8 cellular contexts compared by ENCODE assay signal in genomic region chr16:57446530-57447141, GRCh38. TPM values are rescaled to one million over a fixed set of nuclear protein-coding genes. Genes with fewer than 3 reads are reported as not detected.
DNase-seq lines count a peak whose midpoint lies in the region; ATAC-seq and TF ChIP-seq lines count a peak whose summit lies in the region.

No MANE protein-coding gene starts in this region.

- H3K4me3 ChIP-seq in DND-41 (ENCODE audit: low read depth in 1 of 2, low read length in 2 of 2) (peak overlapping the region; percentile 83 to 85), SJCRH30 (peak overlapping the region; percentile 92), choroid plexus epithelial cell (ENCODE audit: low read depth, low read length) (peak overlapping the region; percentile 87), liver (ENCODE audit: low read depth in 1 of 3, low read length in 3 of 3) (peak overlapping the region; percentile 88 to 97 (median 90))

- ATAC-seq in DND-41 (ENCODE audit: insufficient read depth, low read depth) = no peak
- ATAC-seq in GM19463 (IDR thresholded peaks at IDR 0.05; ENCODE audit: unreplicated experiment) = peak; percentile 17
- ATAC-seq in HG03565 (IDR thresholded peaks at IDR 0.05; ENCODE audit: unreplicated experiment) = peak; percentile 21
- ATAC-seq in stimulated activated naive CD8-positive, alpha-beta T cell treated with anti-CD3 and anti-CD28 coated beads, Interleukin-15, Interleukin-2, amounts not matched to agents 100 U/mL and 50 U/mL, for 24 hours = peak; percentile 19

- no peaks in the 10 kb centered on the region for H3K9me3 ChIP-seq in DND-41 (ENCODE audit: insufficient read depth, low read length, severe bottlenecking)
- no peaks in the 10 kb centered on the region for H3K9me3 ChIP-seq in SJCRH30 (replicated peaks)
- no peaks in the 10 kb centered on the region for H3K9me3 ChIP-seq in liver (ENCODE audit: control insufficient read depth in 4 of 4, low read length in 3 of 4)

- TF ChIP-seq RAD21 in liver (IDR thresholded peaks at IDR 0.05) = no peak

- DNase-seq in DND-41 (no peak), SJCRH30 (peak; percentile 45 to 56), choroid plexus epithelial cell (ENCODE audit: low read depth) (peak; percentile 26), mesenteric fat pad (ENCODE audit: low spot score) (no peak)
- DNase-seq in stimulated activated naive CD8-positive, alpha-beta T cell treated with anti-CD3 and anti-CD28 coated beads, Interleukin-15, Interleukin-2, amounts not matched to agents 100 U/mL and 50 U/mL, for 24 hours = peak; percentile 36

- H3K79me2 ChIP-seq in DND-41 (ENCODE audit: insufficient read depth, low read length) = peaks cover 66% of the 10 kb centered on the region

- H3K9ac ChIP-seq in DND-41 (ENCODE audit: low read depth, low read length) (peak overlapping the region; percentile 90), liver (ENCODE audit: low read depth in 1 of 2, low read length in 2 of 2) (peak overlapping the region; percentile 1 to 68)

- 5% methylated on average over 26 of the region's 26 CpGs for WGBS in liver

- H3K27ac ChIP-seq in DND-41 (ENCODE audit: low read length) (peak overlapping the region; percentile 82), SJCRH30 (peak overlapping the region; percentile 90), liver (ENCODE audit: low read depth in 1 of 2, low read length in 2 of 2) (peak overlapping the region; percentile 83 to 96)

- H2AFZ ChIP-seq in DND-41 (ENCODE audit: low read depth, low read length) = peak overlapping the region; percentile 89

- peaks cover 28% of the 10 kb centered on the region for H3K4me1 ChIP-seq in DND-41 (ENCODE audit: insufficient read depth, low read length)
- no peaks in the 10 kb centered on the region for H3K4me1 ChIP-seq in SJCRH30
- H3K4me1 ChIP-seq in liver (ENCODE audit: control insufficient read depth in 4 of 4, insufficient read depth in 4 of 4, low read length in 3 of 4) = peaks cover 4 to 26% (median 16%) of the 10 kb centered on the region in 4 donors

- H3K27me3 ChIP-seq in DND-41 (ENCODE audit: insufficient read depth, low read length, poor library complexity) (no peaks in the 10 kb centered on the region), SJCRH30 (no peaks in the 10 kb centered on the region), liver (ENCODE audit: control insufficient read depth in 4 of 4, insufficient read depth in 4 of 4, low read length in 3 of 4) (no peaks in the 10 kb centered on the region)

- H3K36me3 ChIP-seq in DND-41 (ENCODE audit: insufficient read depth, low read length) (peaks cover 12% of the 10 kb centered on the region), SJCRH30 (peaks cover 9% of the 10 kb centered on the region), liver (ENCODE audit: control insufficient read depth in 4 of 4, insufficient read depth in 3 of 4, low read depth in 1 of 4, low read length in 3 of 4) (peaks cover 0 to 12% (median 5%) of the 10 kb centered on the region in 4 donors)

- no peaks in the 10 kb centered on the region; the same call in 1 of the 2 replicates for H4K20me1 ChIP-seq in DND-41 (ENCODE audit: insufficient read depth, low read length)

- peak overlapping the region; percentile 91 for H3K4me2 ChIP-seq in DND-41 (ENCODE audit: insufficient read depth, low read length)

- no peak for TF ChIP-seq CTCF in DND-41 (IDR thresholded peaks at IDR 0.05; ENCODE audit: borderline replicate concordance, extremely low read depth, low read length, poor library complexity, severe bottlenecking)
- TF ChIP-seq CTCF in choroid plexus epithelial cell (conservative IDR thresholded peaks at IDR 0.05; ENCODE audit: low read depth, low read length) = no peak
- TF ChIP-seq CTCF in liver (IDR thresholded peaks at IDR 0.05; ENCODE audit: low read depth, low read length, missing input control) = no peak

TF ChIP-seq in liver, 16 proteins besides CTCF, POLR2A, EP300 and RAD21:
- no peak for TF ChIP-seq NR2F2 (IDR thresholded peaks at IDR 0.05)
- no peak for TF ChIP-seq ZBTB33 (IDR thresholded peaks at IDR 0.05)
- TF ChIP-seq FOXA2 (IDR thresholded peaks at IDR 0.05) = no peak
- TF ChIP-seq HNF4G (IDR thresholded peaks at IDR 0.05) = no peak

RNA-seq across cellular contexts. Expression of gene CIAPIN1, which starts 0.5 kb away (rescaled TPM):
- total RNA-seq in SJCRH30 (2014; rRNA removed; shearing (Covaris generic)) = 84.8 and 90.5 TPM in 2 replicates
- total RNA-seq in liver (10 to 100 TPM; 19.5 to 23.9 TPM), mesenteric fat pad (53.6 TPM)
- polyA plus RNA-seq in liver = 10 to 100 TPM; 22.9 to 32.7 TPM

RNA-seq across cellular contexts. Expression of gene COQ9, which starts 0.6 kb away (rescaled TPM):
- total RNA-seq in SJCRH30 (2014; rRNA removed; shearing (Covaris generic)) = 54.9 and 58.6 TPM in 2 replicates
- total RNA-seq in liver = 10 to 100 TPM; 21.0 to 81.5 TPM
- polyA plus RNA-seq in liver = 10 to 100 TPM; 50.2 to 65.8 TPM
- 39.2 TPM for total RNA-seq in mesenteric fat pad

RNA-seq across cellular contexts. Expression of gene POLR2C, which starts 15.8 kb away (rescaled TPM):
- 151 and 156 TPM in 2 replicates for total RNA-seq in SJCRH30 (2014; rRNA removed; shearing (Covaris generic))
- total RNA-seq in liver (10 to 100 TPM; 61.7 to 68.0 TPM), mesenteric fat pad (42.9 TPM)
- 10 to 100 TPM; 25.4 to 40.9 TPM for polyA plus RNA-seq in liver

RNA-seq across cellular contexts. Expression of gene DOK4, which starts 39.7 kb away (rescaled TPM):
- 10.4 and 13.0 TPM in 2 replicates for total RNA-seq in SJCRH30 (2014; rRNA removed; shearing (Covaris generic))
- total RNA-seq in liver = 10 to 100 TPM; 15.3 to 20.8 TPM
- 10 to 100 TPM in 1 of 2 donors, 1 to 10 TPM in 1; 7.8 to 24.6 TPM for polyA plus RNA-seq in liver
- total RNA-seq in mesenteric fat pad = 7.3 TPM

RNA-seq across cellular contexts. Expression of gene CCL17, which starts 42.1 kb away (rescaled TPM):
- not detected in 2 replicates for total RNA-seq in SJCRH30 (2014; rRNA removed; shearing (Covaris generic))
- total RNA-seq in liver (not detected), mesenteric fat pad (not detected)
- not detected for polyA plus RNA-seq in liver

Comparison
In these comparisons a context has a peak if more than half of its experiments do, and no peak if none do; other contexts are left out.
1. DNase-seq: peak in SJCRH30 (2 of 2), choroid plexus epithelial cell (single experiment) and stimulated activated naive CD8-positive, alpha-beta T cell treated with anti-CD3 and anti-CD28 coated beads, Interleukin-15, Interleukin-2, amounts not matched to agents 100 U/mL and 50 U/mL, for 24 hours (single experiment); none in DND-41 (single experiment) and mesenteric fat pad (single experiment).
2. Peak in every context shown above with its lines, with median percentiles within 50 percentile points of each other: H3K27ac ChIP-seq and H3K4me3 ChIP-seq.